10 cellular contexts compared by ENCODE assay signal in the genomic region with DNA sequence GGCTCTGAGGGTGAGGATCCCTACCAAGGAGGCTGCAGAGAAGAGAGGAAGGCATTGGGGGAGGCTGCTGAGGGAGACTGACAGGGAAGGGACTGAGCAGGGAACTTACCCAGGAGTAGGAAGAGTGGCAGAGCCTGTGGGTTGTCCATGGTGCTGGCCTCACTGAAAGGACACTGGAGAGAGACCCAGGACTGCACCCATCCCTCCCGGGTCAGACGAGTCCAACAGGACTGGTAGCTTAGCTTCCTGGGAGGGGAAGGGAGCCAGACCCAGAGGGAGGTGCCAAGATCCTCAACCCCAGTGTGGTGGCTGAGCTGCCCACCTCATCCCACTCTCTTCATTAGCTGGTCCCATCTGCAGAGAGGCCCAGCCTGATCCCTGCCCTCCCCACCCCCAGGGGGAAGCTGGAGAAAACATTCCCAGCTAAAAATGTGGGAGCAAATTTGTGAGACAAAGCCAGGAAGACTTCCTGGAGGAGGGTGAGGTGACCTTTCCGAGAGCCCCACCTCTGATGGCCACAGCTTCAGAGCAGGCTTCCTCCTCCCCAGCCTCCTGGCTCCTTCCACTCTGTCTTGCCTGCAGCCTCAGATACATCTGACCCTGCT. TPM values are rescaled to one million over a fixed set of nuclear protein-coding genes. Genes with fewer than 3 reads are reported as not detected.
A peak's percentile ranks its signal among the peaks of the same experiment; 100 is the strongest.
DNase-seq lines count a peak whose midpoint lies in the region; TF ChIP-seq lines count a peak whose summit lies in the region.
"Had no signal": no experiment of that assay in that cellular context is flagged by ENCODE, and none has a peak within 500 bp of the region (broad histone marks: within the 10 kb centered on the region; RNA-seq: fewer than 3 reads in every experiment).

A gene (minus strand): TSS at position 164 of the 605 bp plus-strand sequence. CDS start 15 bp downstream, at position 149.

- peak within 1 kb of the TSS; percentile 76 for H3K27ac Mint-ChIP-seq in T-helper 1 cell treated with Interleukin-12 subunit alpha and Interleukin-12 subunit beta and Interleukin-4 antibody, amounts not matched to agents 30 μg/mL and 1 μg/mL, for 36 hours

- no peaks in the 10 kb centered on the region for H3K9me3 Mint-ChIP-seq in T-helper 1 cell treated with Interleukin-12 subunit alpha and Interleukin-12 subunit beta and Interleukin-4 antibody, amounts not matched to agents 30 μg/mL and 1 μg/mL, for 36 hours

- peaks cover 7% of the 10 kb centered on the region for H3K36me3 Mint-ChIP-seq in T-helper 1 cell treated with Interleukin-12 subunit alpha and Interleukin-12 subunit beta and Interleukin-4 antibody, amounts not matched to agents 30 μg/mL and 1 μg/mL, for 36 hours (ENCODE audit: low read depth)

- no peak for TF ChIP-seq POLR2A in ovary (IDR thresholded peaks at IDR 0.05)

- no peaks in the 10 kb centered on the region for H3K36me3 ChIP-seq in ovary

- no peaks in the 10 kb centered on the region for H3K9me3 ChIP-seq in ovary
- H3K9me3 ChIP-seq: sigmoid colon had no signal

- TF ChIP-seq EP300 in ovary (IDR thresholded peaks at IDR 0.05): no peak

- WGBS in ovary, 3 donors: 26 to 56% (median 38%) methylated on average over 3 of the region's 3 CpGs

- H3K4me1 ChIP-seq in ovary (ENCODE audit: insufficient read depth): peaks cover 2% of the 10 kb centered on the region

- no peaks in the 10 kb centered on the region for H3K27me3 ChIP-seq in ovary
- H3K27me3 ChIP-seq: sigmoid colon had no signal

- peaks cover 13% of the 10 kb centered on the region for H3K27me3 Mint-ChIP-seq in T-helper 1 cell treated with Interleukin-12 subunit alpha and Interleukin-12 subunit beta and Interleukin-4 antibody, amounts not matched to agents 30 μg/mL and 1 μg/mL, for 36 hours (ENCODE audit: low read depth)

- H3K4me1 Mint-ChIP-seq in T-helper 1 cell treated with Interleukin-12 subunit alpha and Interleukin-12 subunit beta and Interleukin-4 antibody, amounts not matched to agents 30 μg/mL and 1 μg/mL, for 36 hours (ENCODE audit: low read depth): peaks cover 11% of the 10 kb centered on the region

- DNase-seq in T-helper 1 cell: no peak
- DNase-seq in epithelial cell of esophagus (ENCODE audit: low read depth): peak; percentile 13
- DNase-seq in ovary: no peak
- no peak for DNase-seq in AG08395 (ENCODE audit: low spot score)
- no peak for DNase-seq in NK-92 treated with Interleukin-12 subunit alpha and Interleukin-12 subunit beta, amount 100 ng/mL, for 24 hours (lab: John Stamatoyannopoulos, UW)
- no peak for DNase-seq in COLO668 (lab: John Stamatoyannopoulos, UW; ENCODE audit: unreplicated experiment)
- DNase-seq: NCI-H510A, sigmoid colon had no signal

- H3K4me3 Mint-ChIP-seq in T-helper 1 cell treated with Interleukin-12 subunit alpha and Interleukin-12 subunit beta and Interleukin-4 antibody, amounts not matched to agents 30 μg/mL and 1 μg/mL, for 36 hours: peak within 1 kb of the TSS; percentile 60

- TF ChIP-seq CTCF in epithelial cell of esophagus (IDR thresholded peaks at IDR 0.05; ENCODE audit: insufficient read depth, low read depth, low read length, missing control alignments) (no peak), ovary (IDR thresholded peaks at IDR 0.05) (no peak)

- H3K27ac ChIP-seq in ovary: peak within 1 kb of the TSS; percentile 27 to 77

- H3K4me3 ChIP-seq in epithelial cell of esophagus (ENCODE audit: low read length): peak within 1 kb of the TSS; percentile 48
- H3K4me3 ChIP-seq in ovary: no peak within 1 kb of the TSS

- intact Hi-C loops in ovary (cut with DNase I): loop anchor here in 2 of 4 donors (2.0 to 10.0 kb wide), 3 partner anchors 25 to 315 kb away; a partner anchor contains a TSS

TF ChIP-seq in PFSK-1, 5 proteins besides CTCF, POLR2A, EP300 and RAD21:
- no peak for TF ChIP-seq POLR2AphosphoS5 (IDR thresholded peaks at IDR 0.05; ENCODE audit: low read depth, low read length)
- TF ChIP-seq, protein P1, sequence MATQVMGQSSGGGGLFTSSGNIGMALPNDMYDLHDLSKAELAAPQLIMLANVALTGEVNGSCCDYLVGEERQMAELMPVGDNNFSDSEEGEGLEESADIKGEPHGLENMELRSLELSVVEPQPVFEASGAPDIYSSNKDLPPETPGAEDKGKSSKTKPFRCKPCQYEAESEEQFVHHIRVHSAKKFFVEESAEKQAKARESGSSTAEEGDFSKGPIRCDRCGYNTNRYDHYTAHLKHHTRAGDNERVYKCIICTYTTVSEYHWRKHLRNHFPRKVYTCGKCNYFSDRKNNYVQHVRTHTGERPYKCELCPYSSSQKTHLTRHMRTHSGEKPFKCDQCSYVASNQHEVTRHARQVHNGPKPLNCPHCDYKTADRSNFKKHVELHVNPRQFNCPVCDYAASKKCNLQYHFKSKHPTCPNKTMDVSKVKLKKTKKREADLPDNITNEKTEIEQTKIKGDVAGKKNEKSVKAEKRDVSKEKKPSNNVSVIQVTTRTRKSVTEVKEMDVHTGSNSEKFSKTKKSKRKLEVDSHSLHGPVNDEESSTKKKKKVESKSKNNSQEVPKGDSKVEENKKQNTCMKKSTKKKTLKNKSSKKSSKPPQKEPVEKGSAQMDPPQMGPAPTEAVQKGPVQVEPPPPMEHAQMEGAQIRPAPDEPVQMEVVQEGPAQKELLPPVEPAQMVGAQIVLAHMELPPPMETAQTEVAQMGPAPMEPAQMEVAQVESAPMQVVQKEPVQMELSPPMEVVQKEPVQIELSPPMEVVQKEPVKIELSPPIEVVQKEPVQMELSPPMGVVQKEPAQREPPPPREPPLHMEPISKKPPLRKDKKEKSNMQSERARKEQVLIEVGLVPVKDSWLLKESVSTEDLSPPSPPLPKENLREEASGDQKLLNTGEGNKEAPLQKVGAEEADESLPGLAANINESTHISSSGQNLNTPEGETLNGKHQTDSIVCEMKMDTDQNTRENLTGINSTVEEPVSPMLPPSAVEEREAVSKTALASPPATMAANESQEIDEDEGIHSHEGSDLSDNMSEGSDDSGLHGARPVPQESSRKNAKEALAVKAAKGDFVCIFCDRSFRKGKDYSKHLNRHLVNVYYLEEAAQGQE (IDR thresholded peaks at IDR 0.05; ENCODE audit: insufficient read depth in 1 of 2, low read depth in 2 of 2, low read length in 2 of 2): peak; percentile 68 to 80

RNA-seq across cellular contexts. Expression of the gene that starts here (rescaled TPM):
- 1.6 TPM for polyA plus RNA-seq in PFSK-1 (2012; ENCODE audit: insufficient read length, low read depth)
- 1 to 10 TPM; 1.8 to 8.1 (median 5.4) TPM for total RNA-seq in ovary
- 1 to 10 TPM; 4.4 to 6.9 TPM for polyA plus RNA-seq in ovary
